Comparison of ENCODE assay signal across 21 cellular contexts in genomic region chr2:158392683-158393082, GRCh38.
"Had no signal": no experiment of that assay in that cellular context is flagged by ENCODE, and none has a peak within 500 bp of the region (broad histone marks: within the 10 kb centered on the region; RNA-seq: fewer than 3 reads in every experiment).

No MANE protein-coding gene starts in this region.

- H3K9me3 Mint-ChIP-seq: activated CD4-positive, alpha-beta memory T cell treated with anti-CD3 and anti-CD28 coated beads, Interleukin-2, amount 10 ng/mL, durations not matched to agents 7 days and 5 days; activated CD4-positive, alpha-beta T cell treated with anti-CD3 and anti-CD28 coated beads, Interleukin-2, amount 10 ng/mL, durations not matched to agents 24 days and 14 days; activated naive CD4-positive, alpha-beta T cell treated with anti-CD3 and anti-CD28 coated beads, Interleukin-2, amount 10 ng/mL, durations not matched to agents 7 days and 5 days; activated naive CD4-positive, alpha-beta T cell treated with anti-CD3 and anti-CD28 coated beads, Interleukin-2, amount 50 U/mL, for 72 hours; activated T-cell treated with anti-CD3 and anti-CD28 coated beads, Interleukin-2, amount 50 U/mL, for 4 hours; brain; central memory CD8-positive, alpha-beta T cell; endodermal cell had no signal

- H3K36me3 Mint-ChIP-seq: activated naive CD4-positive, alpha-beta T cell treated with anti-CD3 and anti-CD28 coated beads, Interleukin-2, amount 10 ng/mL, durations not matched to agents 7 days and 5 days; activated naive CD4-positive, alpha-beta T cell treated with anti-CD3 and anti-CD28 coated beads, Interleukin-2, amount 50 U/mL, for 72 hours; activated naive CD8-positive, alpha-beta T cell treated with anti-CD3 and anti-CD28 coated beads, Interleukin-2, amount 10 ng/mL, durations not matched to agents 7 days and 5 days; brain had no signal

- H3K4me3 Mint-ChIP-seq: activated CD4-positive, alpha-beta memory T cell treated with anti-CD3 and anti-CD28 coated beads, Interleukin-2, amount 10 ng/mL, durations not matched to agents 7 days and 5 days; activated CD4-positive, alpha-beta T cell treated with anti-CD3 and anti-CD28 coated beads, Interleukin-2, amount 10 ng/mL, durations not matched to agents 24 days and 14 days; activated naive CD4-positive, alpha-beta T cell treated with anti-CD3 and anti-CD28 coated beads, Interleukin-2, amount 10 ng/mL, durations not matched to agents 7 days and 5 days; activated naive CD8-positive, alpha-beta T cell treated with anti-CD3 and anti-CD28 coated beads, Interleukin-2, amount 10 ng/mL, durations not matched to agents 7 days and 5 days; activated T-cell treated with anti-CD3 and anti-CD28 coated beads, Interleukin-2, amount 50 U/mL, for 4 hours; activated T-helper 1 cell treated with anti-CD3 and anti-CD28 coated beads, Interleukin-12 subunit alpha, Interleukin-12 subunit beta, Interleukin-2, Interleukin-4 antibody, amounts not matched to agents 30 ng/mL and 10 ng/mL and 1 ng/mL, durations not matched to agents 14 hours and 24 hours and 36 hours; brain; central memory CD8-positive, alpha-beta T cell; endodermal cell had no signal

- DNase-seq: activated CD4-positive, alpha-beta memory T cell treated with anti-CD3 and anti-CD28 coated beads, Interleukin-2, amount 10 ng/mL, durations not matched to agents 7 days and 5 days; activated CD4-positive, alpha-beta T cell treated with anti-CD3 and anti-CD28 coated beads, Interleukin-2, amount 10 ng/mL, durations not matched to agents 24 days and 14 days; activated CD4-positive, alpha-beta T cell treated with anti-CD3 and anti-CD28 coated beads, Interleukin-2, amount 50 U/mL, for 4 hours; activated CD4-positive, CD25-positive, alpha-beta regulatory T cell; activated CD8-positive, alpha-beta memory T cell treated with anti-CD3 and anti-CD28 coated beads, Interleukin-2, amount 50 U/mL, for 48 hours; activated gamma-delta T cell; activated naive CD4-positive, alpha-beta T cell; activated naive CD4-positive, alpha-beta T cell treated with anti-CD3 and anti-CD28 coated beads, Interleukin-2, amount 10 ng/mL, durations not matched to agents 7 days and 5 days; activated naive CD8-positive, alpha-beta T cell treated with anti-CD3 and anti-CD28 coated beads, Interleukin-2, amount 10 ng/mL, durations not matched to agents 7 days and 5 days; activated T-cell treated with anti-CD3 and anti-CD28 coated beads for 4 hours; activated T-cell treated with anti-CD3 and anti-CD28 coated beads, Interleukin-2, amount 50 U/mL, for 4 hours; effector memory CD4-positive, alpha-beta T cell; endodermal cell; foreskin fibroblast; head of caudate nucleus; hippocampal formation had no signal

- H3K4me1 Mint-ChIP-seq: endodermal cell had no signal

- H3K27ac ChIP-seq: ascending aorta had no signal

- H3K27ac Mint-ChIP-seq: activated CD4-positive, alpha-beta memory T cell treated with anti-CD3 and anti-CD28 coated beads, Interleukin-2, amount 10 ng/mL, durations not matched to agents 7 days and 5 days; activated CD4-positive, alpha-beta T cell treated with anti-CD3 and anti-CD28 coated beads, Interleukin-2, amount 10 ng/mL, durations not matched to agents 24 days and 14 days; activated naive CD4-positive, alpha-beta T cell treated with anti-CD3 and anti-CD28 coated beads, Interleukin-2, amount 10 ng/mL, durations not matched to agents 7 days and 5 days; activated naive CD4-positive, alpha-beta T cell treated with anti-CD3 and anti-CD28 coated beads, Interleukin-2, amount 50 U/mL, for 72 hours; activated naive CD8-positive, alpha-beta T cell treated with anti-CD3 and anti-CD28 coated beads, Interleukin-2, amount 10 ng/mL, durations not matched to agents 7 days and 5 days; activated T-helper 1 cell treated with anti-CD3 and anti-CD28 coated beads, Interleukin-12 subunit alpha, Interleukin-12 subunit beta, Interleukin-2, Interleukin-4 antibody, amounts not matched to agents 30 ng/mL and 10 ng/mL and 1 ng/mL, durations not matched to agents 14 hours and 24 hours and 36 hours; brain; endodermal cell had no signal

- H3K4me3 ChIP-seq: ascending aorta had no signal

- H3K27me3 Mint-ChIP-seq: activated CD4-positive, alpha-beta memory T cell treated with anti-CD3 and anti-CD28 coated beads, Interleukin-2, amount 10 ng/mL, durations not matched to agents 7 days and 5 days had no signal
